ENCODE assay signal across 9 cellular contexts in genomic region chr4:26746742-26747351, GRCh38.
A peak's percentile ranks its signal among the peaks of the same experiment; 100 is the strongest.
DNase-seq lines count a peak whose midpoint lies in the region; ATAC-seq and TF ChIP-seq lines count a peak whose summit lies in the region.
"Had no signal": no experiment of that assay in that cellular context is flagged by ENCODE, and none has a peak within 500 bp of the region (broad histone marks: within the 10 kb centered on the region; RNA-seq: fewer than 3 reads in every experiment).

No MANE protein-coding gene starts in this region.

- no peaks in the 10 kb centered on the region for H3K9me3 ChIP-seq in WERI-Rb-1 (ENCODE audit: severe bottlenecking)
- no peaks in the 10 kb centered on the region for H3K9me3 ChIP-seq in mucosa of descending colon
- peaks cover 0 to 21% (median 2%) of the 10 kb centered on the region in 12 donors for H3K9me3 ChIP-seq in heart left ventricle
- H3K9me3 ChIP-seq: tibial artery had no signal

- 90 to 95% (median 94%) methylated on average over 5 of the region's 5 CpGs for WGBS in heart left ventricle, 4 donors

- TF ChIP-seq POLR2A in heart left ventricle (IDR thresholded peaks at IDR 0.05), result no peak

- TF ChIP-seq CTCF in WERI-Rb-1 (IDR thresholded peaks at IDR 0.05; ENCODE audit: low read depth, low read length), result no peak
- TF ChIP-seq CTCF in mucosa of descending colon (IDR thresholded peaks at IDR 0.05), result no peak
- TF ChIP-seq CTCF in heart left ventricle (IDR thresholded peaks at IDR 0.05), result no peak

- no peaks in the 10 kb centered on the region for H3K27me3 ChIP-seq in WERI-Rb-1 (ENCODE audit: insufficient read depth, low read depth, severe bottlenecking)
- no peaks in the 10 kb centered on the region for H3K27me3 ChIP-seq in heart left ventricle
- H3K27me3 ChIP-seq: tibial artery had no signal

- intact Hi-C loops in mucosa of descending colon (cut with DNase I, micrococcal nuclease) (no loop called here), heart left ventricle (cut with DNase I) (no loop called here)

- H3K36me3 ChIP-seq in WERI-Rb-1, result no peaks in the 10 kb centered on the region
- H3K36me3 ChIP-seq in mucosa of descending colon (ENCODE audit: low read depth), result no peaks in the 10 kb centered on the region
- peaks cover 0 to 47% (median 0%) of the 10 kb centered on the region in 9 donors for H3K36me3 ChIP-seq in heart left ventricle

- peak; percentile 100 for ATAC-seq in GM18907 (IDR thresholded peaks at IDR 0.05; ENCODE audit: unreplicated experiment)
- ATAC-seq in GM21786 (IDR thresholded peaks at IDR 0.05; ENCODE audit: unreplicated experiment), result peak; percentile 99
- peak; percentile 99 for ATAC-seq in HG03575 (IDR thresholded peaks at IDR 0.05; ENCODE audit: extremely low read depth, insufficient number of reproducible peaks, low FRiP score, unreplicated experiment)
- ATAC-seq in mucosa of descending colon, result no peak
- ATAC-seq in heart left ventricle, result no peak

- H3K4me1 ChIP-seq in mucosa of descending colon (ENCODE audit: low read depth) (no peaks in the 10 kb centered on the region), heart left ventricle (peaks cover 0 to 16% (median under 1%) of the 10 kb centered on the region in 12 donors)

- H3K27ac ChIP-seq in WERI-Rb-1 (no peak overlapping the region), heart left ventricle (no peak overlapping the region)
- H3K27ac ChIP-seq: tibial artery had no signal

- no peak overlapping the region for H3K4me3 ChIP-seq in WERI-Rb-1 (ENCODE audit: low read depth, low read length)
- H3K4me3 ChIP-seq in mucosa of descending colon, result no peak overlapping the region
- H3K4me3 ChIP-seq in heart left ventricle, result no peak overlapping the region
- H3K4me3 ChIP-seq: tibial artery had no signal

- peak; percentile 54 for DNase-seq in stimulated activated CD4-positive, alpha-beta T cell treated with anti-CD3 and anti-CD28 coated beads, Interleukin-15, amount 100 ng/mL, for 24 hours
- DNase-seq in WERI-Rb-1, result no peak
- DNase-seq in mucosa of descending colon, result no peak
- DNase-seq in heart left ventricle, result no peak
- DNase-seq: NCI-H446, tibial artery had no signal

Comparison
In these comparisons a context has a peak if more than half of its experiments do, and no peak if none do; other contexts are left out.
1. ATAC-seq: peak in GM18907 (single experiment), GM21786 (single experiment) and HG03575 (single experiment); none in mucosa of descending colon (single experiment) and heart left ventricle (0 of 4).